In genomic region chr6:21111399-21111725, GRCh38 we compare ENCODE assay signal across 14 cellular contexts.
DNase-seq lines count a peak whose midpoint lies in the region; ATAC-seq and TF ChIP-seq lines count a peak whose summit lies in the region.
"Had no signal": no experiment of that assay in that cellular context is flagged by ENCODE, and none has a peak within 500 bp of the region (broad histone marks: within the 10 kb centered on the region; RNA-seq: fewer than 3 reads in every experiment).

No MANE protein-coding gene starts in this region.

- no peak for DNase-seq in HFFc6
- peak; percentile 88 for DNase-seq in NCI-H2227 treated with DMSO at 0.1 percent for 48 hours (lab: John Stamatoyannopoulos, UW)
- peak; percentile 66 for DNase-seq in dermis blood vessel endothelial cell
- no peak for DNase-seq in osteoblast (ENCODE audit: insufficient read length, low spot score, missing footprints)
- DNase-seq in GM03348 (ENCODE audit: low spot score), result no peak
- no peak for DNase-seq in SIG-M5 (lab: John Stamatoyannopoulos, UW)
- DNase-seq in NCI-H345 (lab: John Stamatoyannopoulos, UW), result no peak
- no peak for DNase-seq in CD4-positive, alpha-beta T cell
- DNase-seq: activated CD4-positive, alpha-beta T cell treated with anti-CD3 and anti-CD28 coated beads, Interleukin-2, amount 10 ng/mL, durations not matched to agents 24 days and 14 days; brain microvascular endothelial cell; nucleus accumbens; T-helper 2 cell; thyroid gland had no signal

- no peak for TF ChIP-seq CTCF in HFFc6 (IDR thresholded peaks at IDR 0.05)
- no peak for TF ChIP-seq CTCF in osteoblast (IDR thresholded peaks at IDR 0.05; ENCODE audit: extremely low read depth, low read depth, low read length)
- no peak for TF ChIP-seq CTCF in CD4-positive, alpha-beta T cell (IDR thresholded peaks at IDR 0.05)

- POLR2A ChIA-PET in CD4-positive, alpha-beta T cell (lab: Charles Lee), result no interaction called here

- H3K4me2 ChIP-seq in osteoblast (ENCODE audit: insufficient read depth, low read length), result peak overlapping the region; percentile 10

- CTCF ChIA-PET in CD4-positive, alpha-beta T cell (lab: Charles Lee), result no interaction called here

- no peak overlapping the region for H3K4me3 ChIP-seq in osteoblast (ENCODE audit: insufficient read depth, low read length)
- H3K4me3 ChIP-seq: lung, thyroid gland had no signal

- no peak for ATAC-seq in CD4-positive, alpha-beta T cell (ENCODE audit: poor library complexity)

- intact Hi-C loops in CD4-positive, alpha-beta T cell (cut with DNase I, micrococcal nuclease), result no loop called here

- peaks cover 31% of the 10 kb centered on the region for H3K4me1 ChIP-seq in osteoblast (ENCODE audit: insufficient read depth, low read length)

- peaks cover 42% of the 10 kb centered on the region for H3K4me1 Mint-ChIP-seq in HFFc6 (ENCODE audit: low read depth)
- H3K4me1 Mint-ChIP-seq in CD4-positive, alpha-beta T cell (ENCODE audit: low read depth), result no peaks in the 10 kb centered on the region
- H3K4me1 Mint-ChIP-seq: activated CD4-positive, alpha-beta T cell treated with anti-CD3 and anti-CD28 coated beads, Interleukin-2, amount 10 ng/mL, durations not matched to agents 24 days and 14 days had no signal

- peak overlapping the region; percentile 23 for H3K27ac Mint-ChIP-seq in HFFc6
- H3K27ac Mint-ChIP-seq in CD4-positive, alpha-beta T cell, result no peak overlapping the region
- H3K27ac Mint-ChIP-seq: activated CD4-positive, alpha-beta T cell treated with anti-CD3 and anti-CD28 coated beads, Interleukin-2, amount 10 ng/mL, durations not matched to agents 24 days and 14 days had no signal

- H2AFZ ChIP-seq in osteoblast (ENCODE audit: low read length), result no peak overlapping the region

- H3K27ac ChIP-seq in osteoblast (ENCODE audit: low read depth, low read length), result no peak overlapping the region
- no peak overlapping the region for H3K27ac ChIP-seq in CD4-positive, alpha-beta T cell (ENCODE audit: low read depth, low read length)
- H3K27ac ChIP-seq: brain microvascular endothelial cell, thyroid gland had no signal

- no peaks in the 10 kb centered on the region for H3K27me3 ChIP-seq in osteoblast (ENCODE audit: insufficient read depth, low read length)
- no peaks in the 10 kb centered on the region for H3K27me3 ChIP-seq in CD4-positive, alpha-beta T cell (ENCODE audit: control insufficient read depth, insufficient read depth, low read length)
- H3K27me3 ChIP-seq: brain microvascular endothelial cell, thyroid gland had no signal

- H3K36me3 ChIP-seq in osteoblast (ENCODE audit: insufficient read depth, low read length), result no peaks in the 10 kb centered on the region
- H3K36me3 ChIP-seq: brain microvascular endothelial cell, thyroid gland had no signal

- H3K9me3 Mint-ChIP-seq in HFFc6, result no peaks in the 10 kb centered on the region
- no peaks in the 10 kb centered on the region for H3K9me3 Mint-ChIP-seq in CD4-positive, alpha-beta T cell
- H3K9me3 Mint-ChIP-seq: activated CD4-positive, alpha-beta T cell treated with anti-CD3 and anti-CD28 coated beads, Interleukin-2, amount 10 ng/mL, durations not matched to agents 24 days and 14 days had no signal

- no peaks in the 10 kb centered on the region for H4K20me1 ChIP-seq in osteoblast (ENCODE audit: insufficient read depth, low read length)

- no peaks in the 10 kb centered on the region for H3K36me3 Mint-ChIP-seq in HFFc6 (ENCODE audit: low read depth)
- H3K36me3 Mint-ChIP-seq in CD4-positive, alpha-beta T cell (ENCODE audit: low read depth), result peaks cover 17% of the 10 kb centered on the region

- H3K27me3 Mint-ChIP-seq in HFFc6 (ENCODE audit: insufficient read depth), result no peaks in the 10 kb centered on the region
- H3K27me3 Mint-ChIP-seq in CD4-positive, alpha-beta T cell, result no peaks in the 10 kb centered on the region
- H3K27me3 Mint-ChIP-seq: activated CD4-positive, alpha-beta T cell treated with anti-CD3 and anti-CD28 coated beads, Interleukin-2, amount 10 ng/mL, durations not matched to agents 24 days and 14 days had no signal

- no peaks in the 10 kb centered on the region for H3K79me2 ChIP-seq in osteoblast (ENCODE audit: insufficient read depth, low read length)

- no peaks in the 10 kb centered on the region for H3K9me3 ChIP-seq in osteoblast (ENCODE audit: low read depth, low read length)
- no peaks in the 10 kb centered on the region for H3K9me3 ChIP-seq in CD4-positive, alpha-beta T cell (ENCODE audit: control insufficient read depth, low read length)
- H3K9me3 ChIP-seq: thyroid gland had no signal

- H3K4me3 Mint-ChIP-seq in HFFc6, result no peak overlapping the region; the same call in 1 of the 2 replicates
- no peak overlapping the region for H3K4me3 Mint-ChIP-seq in CD4-positive, alpha-beta T cell
- H3K4me3 Mint-ChIP-seq: activated CD4-positive, alpha-beta T cell treated with anti-CD3 and anti-CD28 coated beads, Interleukin-2, amount 10 ng/mL, durations not matched to agents 24 days and 14 days had no signal

Comparison
In these comparisons a context has a peak if more than half of its experiments do, and no peak if none do; other contexts are left out.
1. DNase-seq: peak in NCI-H2227 treated with DMSO at 0.1 percent for 48 hours (single experiment) and dermis blood vessel endothelial cell (single experiment); none in HFFc6 (single experiment), osteoblast (single experiment), GM03348 (single experiment), SIG-M5 (single experiment), NCI-H345 (single experiment) and CD4-positive, alpha-beta T cell (0 of 10).